In the genomic region with DNA sequence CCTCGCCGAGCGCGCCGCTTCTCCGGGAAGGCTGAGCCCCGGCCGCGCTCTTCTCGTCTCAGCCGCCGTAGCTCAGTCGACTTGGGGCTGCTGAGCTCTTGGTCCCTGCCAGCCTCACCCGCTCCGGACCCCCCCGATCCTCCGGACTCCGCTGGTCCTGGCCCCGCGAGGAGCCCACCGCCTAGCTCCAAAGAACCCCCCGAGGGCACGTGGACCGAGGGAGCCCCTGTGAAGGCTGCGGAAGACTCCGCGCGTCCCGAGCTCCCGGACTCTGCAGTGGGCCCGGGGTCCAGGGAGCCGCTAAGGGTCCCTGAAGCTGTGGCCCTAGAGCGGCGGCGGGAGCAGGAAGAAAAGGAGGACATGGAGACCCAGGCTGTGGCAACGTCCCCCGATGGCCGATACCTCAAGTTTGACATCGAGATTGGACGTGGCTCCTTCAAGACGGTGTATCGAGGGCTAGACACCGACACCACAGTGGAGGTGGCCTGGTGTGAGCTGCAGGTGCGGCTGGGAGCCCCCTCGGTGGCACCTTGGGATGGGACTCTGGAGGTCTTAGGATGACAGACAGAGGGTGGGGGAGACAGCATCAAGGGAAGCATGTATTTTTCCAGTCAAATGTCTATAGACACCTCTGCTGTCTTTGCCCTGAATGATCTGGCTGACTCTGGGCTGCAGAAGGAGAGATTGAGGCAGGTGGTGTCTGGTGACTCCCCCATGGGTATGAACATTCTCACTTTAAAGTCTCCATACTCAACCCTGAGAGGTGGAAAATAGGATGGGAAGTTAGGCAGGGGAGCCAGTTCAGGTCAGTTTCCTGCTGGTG, we compare ENCODE assay signal across 10 cellular contexts. TPM values are rescaled to one million over a fixed set of nuclear protein-coding genes. Genes with fewer than 3 reads are reported as not detected.
DNase-seq lines count a peak whose midpoint lies in the region; ATAC-seq lines count a peak whose summit lies in the region.
"Had no signal": no experiment of that assay in that cellular context is flagged by ENCODE, and none has a peak within 500 bp of the region (broad histone marks: within the 10 kb centered on the region; RNA-seq: fewer than 3 reads in every experiment).

No MANE protein-coding gene starts in this region.

- H3K4me1 ChIP-seq in ectodermal cell (ENCODE audit: control insufficient read depth, insufficient read depth, low read length), result no peaks in the 10 kb centered on the region
- peaks cover 38% of the 10 kb centered on the region for H3K4me1 ChIP-seq in mesenchymal stem cell (ENCODE audit: control insufficient read depth, insufficient read depth, low read depth, low read length)
- peaks cover 2% of the 10 kb centered on the region for H3K4me1 ChIP-seq in urinary bladder (ENCODE audit: insufficient read depth)

- no peak overlapping the region for H2BK5ac ChIP-seq in mesenchymal stem cell (ENCODE audit: low read depth, low read length, poor library complexity, severe bottlenecking)

- peak overlapping the region; percentile 85 for H3K4me2 ChIP-seq in mesenchymal stem cell (ENCODE audit: low read length, poor library complexity, severe bottlenecking)

- H2BK12ac ChIP-seq in mesenchymal stem cell (ENCODE audit: low read length in 2 of 2), result peak overlapping the region in 1 of 2 experiments; percentile 21

- peak overlapping the region; percentile 59 for H3K9ac ChIP-seq in mesenchymal stem cell (ENCODE audit: low read length)

- H2BK120ac ChIP-seq in mesenchymal stem cell (ENCODE audit: low read depth, low read length), result peak overlapping the region; percentile 50

- no peak overlapping the region for H2AFZ ChIP-seq in mesenchymal stem cell (ENCODE audit: low read depth, low read length)

- no peak overlapping the region for H3K23ac ChIP-seq in mesenchymal stem cell (ENCODE audit: low read length in 2 of 2)

- DNase-seq in stimulated activated CD4-positive, alpha-beta T cell treated with anti-CD3 and anti-CD28 coated beads, Interleukin-15, amount 100 ng/mL, for 24 hours, result peak; percentile 11
- DNase-seq in stimulated activated CD4-positive, alpha-beta T cell treated with anti-CD3 and anti-CD28 coated beads, Interleukin-1b, Interleukin-23, amount 100 ng/mL, for 48 hours, result no peak
- DNase-seq in mesenchymal stem cell (peak; percentile 30), MV-4-11 (lab: John Stamatoyannopoulos, UW) (no peak)
- DNase-seq: cortex of kidney, T-helper 1 cell had no signal

- no peak overlapping the region for H3K27ac ChIP-seq in ectodermal cell (ENCODE audit: insufficient read depth, low read depth, low read length, poor library complexity, severe bottlenecking)
- no peak overlapping the region for H3K27ac ChIP-seq in mesenchymal stem cell (ENCODE audit: low read length, poor library complexity, severe bottlenecking)
- no peak overlapping the region for H3K27ac ChIP-seq in urinary bladder (ENCODE audit: low read depth)

- peak overlapping the region in 1 of 2 experiments; percentile 20 for H3K4ac ChIP-seq in mesenchymal stem cell (ENCODE audit: low read depth in 1 of 2, low read length in 2 of 2)

- H3K18ac ChIP-seq in mesenchymal stem cell (ENCODE audit: low read depth in 1 of 2, low read length in 2 of 2), result no peak overlapping the region

- no peaks in the 10 kb centered on the region for H3K36me3 ChIP-seq in ectodermal cell (ENCODE audit: control insufficient read depth, insufficient read depth, low read length)
- peaks cover 36 to 38% of the 10 kb centered on the region in 2 experiments for H3K36me3 ChIP-seq in mesenchymal stem cell (ENCODE audit: control insufficient read depth in 1 of 2, insufficient read depth in 2 of 2, low read depth in 1 of 2, low read length in 2 of 2)
- no peaks in the 10 kb centered on the region for H3K36me3 ChIP-seq in urinary bladder (ENCODE audit: insufficient read depth)

- H4K8ac ChIP-seq in mesenchymal stem cell (ENCODE audit: low read length), result peak overlapping the region; percentile 12

- H3K4me3 ChIP-seq in ectodermal cell (ENCODE audit: insufficient read depth, low read depth, low read length), result peak overlapping the region; percentile 40
- peak overlapping the region; percentile 61 to 75 for H3K4me3 ChIP-seq in mesenchymal stem cell (ENCODE audit: insufficient read depth in 1 of 2, low read depth in 1 of 2, low read length in 2 of 2)
- peak overlapping the region; percentile 34 for H3K4me3 ChIP-seq in urinary bladder (ENCODE audit: low read depth, low read length)

- peak overlapping the region; percentile 19 for H2BK15ac ChIP-seq in mesenchymal stem cell (ENCODE audit: low read depth, poor library complexity, severe bottlenecking)

- no peak overlapping the region for H4K91ac ChIP-seq in mesenchymal stem cell (ENCODE audit: low read length)

- peaks cover 30% of the 10 kb centered on the region for H3K79me1 ChIP-seq in mesenchymal stem cell (replicated peaks; ENCODE audit: low read length, poor library complexity, severe bottlenecking)

- peak overlapping the region in 1 of 2 experiments; percentile 9 for H3K14ac ChIP-seq in mesenchymal stem cell (ENCODE audit: low read length in 2 of 2)

- WGBS in ectodermal cell, 2 experiments, result 6 to 8% methylated on average over 45 of the region's 45 CpGs
- WGBS in mesenchymal stem cell, result 12% methylated on average over 45 of the region's 45 CpGs
- 4% methylated on average over 45 of the region's 45 CpGs for WGBS in urinary bladder

- H3K27me3 ChIP-seq in ectodermal cell (ENCODE audit: control insufficient read depth, insufficient read depth, low read length, poor library complexity, severe bottlenecking), result peaks cover 51% of the 10 kb centered on the region
- H3K27me3 ChIP-seq in mesenchymal stem cell (ENCODE audit: control insufficient read depth in 1 of 2, insufficient read depth in 1 of 2, low read length in 2 of 2), result peaks cover 0 to 53% of the 10 kb centered on the region in 2 experiments

- H2AK5ac ChIP-seq in mesenchymal stem cell (ENCODE audit: low read length, severe bottlenecking), result no peak overlapping the region

- H3K9me3 ChIP-seq in ectodermal cell (ENCODE audit: control insufficient read depth, low read length), result no peaks in the 10 kb centered on the region
- H3K9me3 ChIP-seq in mesenchymal stem cell (ENCODE audit: control insufficient read depth, low read length), result no peaks in the 10 kb centered on the region

- no peak for ATAC-seq in HG02840 (IDR thresholded peaks at IDR 0.05; ENCODE audit: low FRiP score, unreplicated experiment)
- ATAC-seq in HG03442 (IDR thresholded peaks at IDR 0.05; ENCODE audit: unreplicated experiment), result no peak

RNA-seq across cellular contexts. Expression of a gene that starts 0.6 kb away (rescaled TPM):
- 0.30 TPM for polyA plus RNA-seq in ectodermal cell (2013, experiment 1 of 4)
- polyA plus RNA-seq in ectodermal cell (2013, experiment 2 of 4), result 0.27 TPM
- polyA plus RNA-seq in ectodermal cell (2013, experiment 3 of 4), result 1.1 TPM
- 0.57 TPM for polyA plus RNA-seq in ectodermal cell (2013, experiment 4 of 4)
- 0.64 TPM for polyA plus RNA-seq in mesenchymal stem cell (2013, experiment 1 of 2)
- polyA plus RNA-seq in mesenchymal stem cell (2013, experiment 2 of 2), result 0.44 TPM
- 0.26 TPM for total RNA-seq in urinary bladder
- polyA plus RNA-seq in urinary bladder, result 0.23 TPM

RNA-seq across cellular contexts. Expression of a gene that starts 7.8 kb away (rescaled TPM):
- 111 TPM for polyA plus RNA-seq in ectodermal cell (2013, experiment 1 of 4)
- 121 TPM for polyA plus RNA-seq in ectodermal cell (2013, experiment 2 of 4)
- 98.4 TPM for polyA plus RNA-seq in ectodermal cell (2013, experiment 3 of 4)
- polyA plus RNA-seq in ectodermal cell (2013, experiment 4 of 4), result 107 TPM
- polyA plus RNA-seq in mesenchymal stem cell (2013, experiment 1 of 2), result 55.6 TPM
- 55.8 TPM for polyA plus RNA-seq in mesenchymal stem cell (2013, experiment 2 of 2)
- total RNA-seq in urinary bladder, result 32.6 TPM
- 71.6 TPM for polyA plus RNA-seq in urinary bladder

RNA-seq across cellular contexts. Expression of a gene that starts 17.5 kb away (rescaled TPM):
- 73.9 TPM for polyA plus RNA-seq in ectodermal cell (2013, experiment 1 of 4)
- polyA plus RNA-seq in ectodermal cell (2013, experiment 2 of 4), result 70.0 TPM
- polyA plus RNA-seq in ectodermal cell (2013, experiment 3 of 4), result 66.2 TPM
- 73.9 TPM for polyA plus RNA-seq in ectodermal cell (2013, experiment 4 of 4)
- 61.5 TPM for polyA plus RNA-seq in mesenchymal stem cell (2013, experiment 1 of 2)
- polyA plus RNA-seq in mesenchymal stem cell (2013, experiment 2 of 2), result 63.0 TPM
- 57.5 TPM for total RNA-seq in urinary bladder
- 89.9 TPM for polyA plus RNA-seq in urinary bladder

RNA-seq across cellular contexts. Expression of a gene that starts 17.6 kb away (rescaled TPM):
- polyA plus RNA-seq in ectodermal cell (2013, experiment 1 of 4), result not detected
- polyA plus RNA-seq in ectodermal cell (2013, experiment 2 of 4), result 0.59 TPM
- polyA plus RNA-seq in ectodermal cell (2013, experiment 3 of 4), result not detected
- polyA plus RNA-seq in ectodermal cell (2013, experiment 4 of 4), result 0.49 TPM
- polyA plus RNA-seq in mesenchymal stem cell (2013, experiment 1 of 2), result not detected
- 0.07 TPM for polyA plus RNA-seq in mesenchymal stem cell (2013, experiment 2 of 2)
- 0.37 TPM for total RNA-seq in urinary bladder
- polyA plus RNA-seq in urinary bladder, result 0.71 TPM

RNA-seq across cellular contexts. Expression of a gene that starts 20.0 kb away (rescaled TPM):
- polyA plus RNA-seq in ectodermal cell (2013, experiment 1 of 4), result 6.2 TPM
- polyA plus RNA-seq in ectodermal cell (2013, experiment 2 of 4), result 5.1 TPM
- polyA plus RNA-seq in ectodermal cell (2013, experiment 3 of 4), result 10.8 TPM
- polyA plus RNA-seq in ectodermal cell (2013, experiment 4 of 4), result 7.8 TPM
- 2.5 TPM for polyA plus RNA-seq in mesenchymal stem cell (2013, experiment 1 of 2)
- polyA plus RNA-seq in mesenchymal stem cell (2013, experiment 2 of 2), result 2.4 TPM
- total RNA-seq in urinary bladder, result 16.0 TPM
- polyA plus RNA-seq in urinary bladder, result 51.9 TPM

Comparison
In these comparisons a context has a peak if more than half of its experiments do, and no peak if none do; other contexts are left out.
1. DNase-seq: peak in stimulated activated CD4-positive, alpha-beta T cell treated with anti-CD3 and anti-CD28 coated beads, Interleukin-15, amount 100 ng/mL, for 24 hours (single experiment) and mesenchymal stem cell (single experiment); none in stimulated activated CD4-positive, alpha-beta T cell treated with anti-CD3 and anti-CD28 coated beads, Interleukin-1b, Interleukin-23, amount 100 ng/mL, for 48 hours (single experiment) and MV-4-11 (single experiment).
2. Peak in every context shown above with its lines, with median percentiles within 50 percentile points of each other: H3K4me3 ChIP-seq.